ENCODE assay signal across 11 cellular contexts in the genomic region with DNA sequence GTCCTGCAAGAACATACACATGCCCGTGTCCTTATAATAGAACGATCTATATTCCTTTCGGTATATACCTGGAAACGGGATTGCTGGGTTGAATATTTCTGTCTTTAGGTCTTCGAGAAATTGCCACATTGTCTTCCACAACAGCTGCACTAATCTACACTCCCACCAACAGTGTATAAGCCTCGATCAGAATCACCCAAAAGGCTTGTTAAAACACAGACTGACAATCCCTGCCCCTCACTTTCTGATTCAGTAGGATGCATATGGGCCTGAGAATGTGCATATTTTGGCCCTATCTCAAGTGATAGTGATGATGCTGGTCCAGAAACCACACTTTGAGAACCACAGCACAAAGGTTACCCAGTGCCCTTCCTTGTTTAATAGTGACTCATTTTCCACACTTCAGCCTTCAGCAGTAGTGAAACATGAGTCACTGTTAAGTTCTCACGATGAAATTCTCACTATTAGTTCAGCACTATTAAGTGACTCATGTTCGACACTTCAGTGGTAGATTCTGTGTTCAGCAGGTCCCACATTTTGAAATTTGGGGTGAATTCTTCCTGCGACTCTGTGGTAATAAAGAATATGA.
DNase-seq lines count a peak whose midpoint lies in the region; ATAC-seq, FAIRE-seq and TF ChIP-seq lines count a peak whose summit lies in the region.
"Had no signal": no experiment of that assay in that cellular context is flagged by ENCODE, and none has a peak within 500 bp of the region (broad histone marks: within the 10 kb centered on the region; RNA-seq: fewer than 3 reads in every experiment).

No MANE protein-coding gene starts in this region.

- in situ Hi-C loops in Caki2 (cut with HindIII; ENCODE audit: low pct_unique_long_range_greater_than_20kb, low sequenced_read_pairs), result no loop called here

- peak; percentile 34 for FAIRE-seq in astrocyte (lab: Jason Lieb, UNC)

- no peaks in the 10 kb centered on the region for H3K36me3 ChIP-seq in astrocyte (ENCODE audit: insufficient read depth, low read length)
- H3K36me3 ChIP-seq: thoracic aorta had no signal

- no peaks in the 10 kb centered on the region for H3K36me3 Mint-ChIP-seq in astrocyte (ENCODE audit: low read depth, unreplicated experiment)
- H3K36me3 Mint-ChIP-seq: CD4-positive, alpha-beta memory T cell; IgD-negative memory B cell had no signal

- H3K27ac Mint-ChIP-seq in astrocyte (ENCODE audit: unreplicated experiment), result no peak overlapping the region
- H3K27ac Mint-ChIP-seq: CD4-positive, alpha-beta memory T cell; IgD-negative memory B cell had no signal

- no peaks in the 10 kb centered on the region for H3K79me2 ChIP-seq in astrocyte (ENCODE audit: insufficient read depth, low read length)

- intact Hi-C loops in left ventricle myocardium superior (cut with micrococcal nuclease), result no loop called here

- H3K9me3 Mint-ChIP-seq in astrocyte (ENCODE audit: unreplicated experiment), result peaks cover 3% of the 10 kb centered on the region
- H3K9me3 Mint-ChIP-seq: IgD-negative memory B cell had no signal

- H3K4me3 ChIP-seq in astrocyte (ENCODE audit: insufficient read depth, low read depth, low read length), result no peak overlapping the region
- H3K4me3 ChIP-seq: thoracic aorta had no signal

- no peaks in the 10 kb centered on the region for H3K9me3 ChIP-seq in astrocyte (ENCODE audit: insufficient read depth, low read depth, low read length)
- H3K9me3 ChIP-seq: thoracic aorta had no signal

- H3K27ac ChIP-seq in astrocyte (ENCODE audit: low read depth, low read length), result no peak overlapping the region
- H3K27ac ChIP-seq: thoracic aorta had no signal

- no peak overlapping the region for H3K9ac ChIP-seq in astrocyte (ENCODE audit: low read length)

- no peaks in the 10 kb centered on the region for H3K27me3 ChIP-seq in astrocyte (ENCODE audit: insufficient read depth, low read length)

- H3K4me1 ChIP-seq in astrocyte (ENCODE audit: insufficient read depth, low read length), result no peaks in the 10 kb centered on the region

- H3K27me3 Mint-ChIP-seq in astrocyte (ENCODE audit: low read depth, unreplicated experiment), result peaks cover 7% of the 10 kb centered on the region

- H3K4me3 Mint-ChIP-seq in astrocyte (ENCODE audit: unreplicated experiment), result no peak overlapping the region
- H3K4me3 Mint-ChIP-seq: CD4-positive, alpha-beta memory T cell; IgD-negative memory B cell had no signal

- no peaks in the 10 kb centered on the region for H4K20me1 ChIP-seq in astrocyte (ENCODE audit: insufficient read depth, low read length)

- ATAC-seq in GM18520 (IDR thresholded peaks at IDR 0.05; ENCODE audit: unreplicated experiment) (peak; percentile 93), HG02981 (IDR thresholded peaks at IDR 0.05; ENCODE audit: unreplicated experiment) (peak; percentile 91), GM19328 (IDR thresholded peaks at IDR 0.05; ENCODE audit: unreplicated experiment) (no peak), left ventricle myocardium superior (no peak)

- H2AFZ ChIP-seq in astrocyte (ENCODE audit: low read depth, low read length), result no peak overlapping the region

- peak; percentile 63 for DNase-seq in Caki2 (ENCODE audit: low read depth)
- DNase-seq in astrocyte (ENCODE audit: low read depth), result peak; percentile 70
- DNase-seq in NCI-H446 (lab: John Stamatoyannopoulos, UW), result no peak
- DNase-seq in left ventricle myocardium superior, result no peak
- DNase-seq in cerebellum (ENCODE audit: low spot score), result no peak
- DNase-seq: CD4-positive, alpha-beta memory T cell had no signal

- H3K4me2 ChIP-seq in astrocyte (ENCODE audit: low read length), result no peak overlapping the region

- TF ChIP-seq CTCF in astrocyte (IDR thresholded peaks at IDR 0.05; ENCODE audit: insufficient read depth, low read depth, low read length), result no peak

- peaks cover 6% of the 10 kb centered on the region for H3K4me1 Mint-ChIP-seq in astrocyte (ENCODE audit: low read depth, unreplicated experiment)
- H3K4me1 Mint-ChIP-seq: CD4-positive, alpha-beta memory T cell; IgD-negative memory B cell had no signal

Comparison
In these comparisons a context has a peak if more than half of its experiments do, and no peak if none do; other contexts are left out.
1. DNase-seq: peak in Caki2 (single experiment) and astrocyte (single experiment); none in NCI-H446 (0 of 2), left ventricle myocardium superior (single experiment) and cerebellum (single experiment).
2. ATAC-seq: peak in GM18520 (single experiment) and HG02981 (single experiment); none in GM19328 (single experiment) and left ventricle myocardium superior (single experiment).